In genomic region chr12:128976120-128976519, GRCh38 we compare ENCODE assay signal across 8 cellular contexts.
DNase-seq lines count a peak whose midpoint lies in the region; ATAC-seq and TF ChIP-seq lines count a peak whose summit lies in the region.

No MANE protein-coding gene starts in this region.

- H2BK5ac ChIP-seq in trophoblast cell (ENCODE audit: low read depth, low read length, poor library complexity) = no peak overlapping the region

- no peak overlapping the region for H2BK120ac ChIP-seq in trophoblast cell (ENCODE audit: insufficient read depth, low read length, poor library complexity)

- intact Hi-C loops in colonic mucosa (cut with DNase I) = no loop called here
- intact Hi-C loops in lower leg skin (cut with DNase I; ENCODE audit: low total_unique reads) = no loop called here

- DNase-seq in MG63 (peak; percentile 25), colonic mucosa (peak; percentile 40), trophoblast cell (no peak), NCI-H128 (lab: John Stamatoyannopoulos, UW; ENCODE audit: unreplicated experiment) (no peak), coronary artery (ENCODE audit: low spot score) (no peak), lower leg skin (ENCODE audit: low spot score in 2 of 2) (no peak)

- no peaks in the 10 kb centered on the region for H3K9me3 ChIP-seq in MG63
- H3K9me3 ChIP-seq in colonic mucosa = no peaks in the 10 kb centered on the region
- no peaks in the 10 kb centered on the region for H3K9me3 ChIP-seq in trophoblast cell (ENCODE audit: insufficient read depth, low read depth, low read length)

- H4K91ac ChIP-seq in trophoblast cell (ENCODE audit: low read depth, low read length) = no peak overlapping the region

- TF ChIP-seq CTCF in GM12874 (IDR thresholded peaks at IDR 0.05; ENCODE audit: insufficient read depth, low read depth, low read length) (peak; percentile 40; the same call in 1 of the 2 replicates), colonic mucosa (IDR thresholded peaks at IDR 0.05) (peak; percentile 31), coronary artery (IDR thresholded peaks at IDR 0.05) (no peak), lower leg skin (IDR thresholded peaks at IDR 0.05) (no peak)

- ATAC-seq in HG03280 (IDR thresholded peaks at IDR 0.05; ENCODE audit: unreplicated experiment) = no peak

- no peak overlapping the region for H3K4ac ChIP-seq in trophoblast cell (ENCODE audit: low read depth, low read length)

- no peak overlapping the region for H3K14ac ChIP-seq in trophoblast cell (ENCODE audit: low read length)

- H4K8ac ChIP-seq in trophoblast cell (ENCODE audit: low read depth, low read length) = no peak overlapping the region

- no peak overlapping the region for H2BK12ac ChIP-seq in trophoblast cell (ENCODE audit: low read length)

- no peak overlapping the region for H3K9ac ChIP-seq in colonic mucosa (ENCODE audit: low read depth in 2 of 2, low read length in 2 of 2)
- H3K9ac ChIP-seq in trophoblast cell (ENCODE audit: low read length) = no peak overlapping the region

- H3K79me2 ChIP-seq in trophoblast cell (ENCODE audit: control insufficient read depth, insufficient read depth, low read length, poor library complexity) = no peaks in the 10 kb centered on the region

- H3K27me3 ChIP-seq in MG63 (no peaks in the 10 kb centered on the region), colonic mucosa (no peaks in the 10 kb centered on the region), trophoblast cell (ENCODE audit: insufficient read depth, low read length) (peaks cover under 1% of the 10 kb centered on the region)

- H3K4me3 ChIP-seq in MG63 = no peak overlapping the region
- H3K4me3 ChIP-seq in colonic mucosa = no peak overlapping the region
- no peak overlapping the region for H3K4me3 ChIP-seq in trophoblast cell (ENCODE audit: low read depth, low read length)
- H3K4me3 ChIP-seq in coronary artery = no peak overlapping the region
- H3K4me3 ChIP-seq in lower leg skin (ENCODE audit: low read depth, poor library complexity, severe bottlenecking) = no peak overlapping the region

- H2AFZ ChIP-seq in trophoblast cell (ENCODE audit: insufficient read depth, low read length, poor library complexity) = no peak overlapping the region

- H3K27ac ChIP-seq in colonic mucosa = no peak overlapping the region
- no peak overlapping the region for H3K27ac ChIP-seq in trophoblast cell (ENCODE audit: low read depth, low read length)
- no peak overlapping the region for H3K27ac ChIP-seq in coronary artery

- no peaks in the 10 kb centered on the region for H3K36me3 ChIP-seq in MG63
- H3K36me3 ChIP-seq in colonic mucosa = no peaks in the 10 kb centered on the region
- H3K36me3 ChIP-seq in trophoblast cell (ENCODE audit: control insufficient read depth in 1 of 2, insufficient read depth in 2 of 2, low read length in 2 of 2) = no peaks in the 10 kb centered on the region

- WGBS in trophoblast cell (ENCODE audit: extremely low coverage, insufficient coverage, insufficient read length) = no CpG with 5 or more reads among the region's 14 CpGs
- WGBS in lower leg skin, 2 donors = 5 to 7% methylated on average over 14 of the region's 14 CpGs

- H3K79me1 ChIP-seq in trophoblast cell (ENCODE audit: low read length) = no peaks in the 10 kb centered on the region

- H2AK5ac ChIP-seq in trophoblast cell (ENCODE audit: low read length) = no peak overlapping the region

- no peak overlapping the region for H4K12ac ChIP-seq in trophoblast cell (ENCODE audit: low read depth, low read length)

- no peak overlapping the region for H3K23ac ChIP-seq in trophoblast cell (ENCODE audit: low read length)

- H3K18ac ChIP-seq in trophoblast cell (ENCODE audit: low read length) = no peak overlapping the region

- H3K4me1 ChIP-seq in colonic mucosa = no peaks in the 10 kb centered on the region
- no peaks in the 10 kb centered on the region for H3K4me1 ChIP-seq in trophoblast cell (ENCODE audit: control insufficient read depth in 1 of 2, insufficient read depth in 2 of 2, low read length in 2 of 2)

- H3K4me2 ChIP-seq in trophoblast cell (ENCODE audit: low read length) = peak overlapping the region; percentile 61

- TF ChIP-seq POLR2A in lower leg skin (IDR thresholded peaks at IDR 0.05) = no peak

Comparison
In these comparisons a context has a peak if more than half of its experiments do, and no peak if none do; other contexts are left out.
1. CTCF ChIP-seq: peak in GM12874 (single experiment) and colonic mucosa (single experiment); none in coronary artery (single experiment) and lower leg skin (0 of 3).
2. DNase-seq: peak in MG63 (single experiment) and colonic mucosa (single experiment); none in trophoblast cell (0 of 2), NCI-H128 (single experiment), coronary artery (single experiment) and lower leg skin (0 of 2).